In the genomic region with DNA sequence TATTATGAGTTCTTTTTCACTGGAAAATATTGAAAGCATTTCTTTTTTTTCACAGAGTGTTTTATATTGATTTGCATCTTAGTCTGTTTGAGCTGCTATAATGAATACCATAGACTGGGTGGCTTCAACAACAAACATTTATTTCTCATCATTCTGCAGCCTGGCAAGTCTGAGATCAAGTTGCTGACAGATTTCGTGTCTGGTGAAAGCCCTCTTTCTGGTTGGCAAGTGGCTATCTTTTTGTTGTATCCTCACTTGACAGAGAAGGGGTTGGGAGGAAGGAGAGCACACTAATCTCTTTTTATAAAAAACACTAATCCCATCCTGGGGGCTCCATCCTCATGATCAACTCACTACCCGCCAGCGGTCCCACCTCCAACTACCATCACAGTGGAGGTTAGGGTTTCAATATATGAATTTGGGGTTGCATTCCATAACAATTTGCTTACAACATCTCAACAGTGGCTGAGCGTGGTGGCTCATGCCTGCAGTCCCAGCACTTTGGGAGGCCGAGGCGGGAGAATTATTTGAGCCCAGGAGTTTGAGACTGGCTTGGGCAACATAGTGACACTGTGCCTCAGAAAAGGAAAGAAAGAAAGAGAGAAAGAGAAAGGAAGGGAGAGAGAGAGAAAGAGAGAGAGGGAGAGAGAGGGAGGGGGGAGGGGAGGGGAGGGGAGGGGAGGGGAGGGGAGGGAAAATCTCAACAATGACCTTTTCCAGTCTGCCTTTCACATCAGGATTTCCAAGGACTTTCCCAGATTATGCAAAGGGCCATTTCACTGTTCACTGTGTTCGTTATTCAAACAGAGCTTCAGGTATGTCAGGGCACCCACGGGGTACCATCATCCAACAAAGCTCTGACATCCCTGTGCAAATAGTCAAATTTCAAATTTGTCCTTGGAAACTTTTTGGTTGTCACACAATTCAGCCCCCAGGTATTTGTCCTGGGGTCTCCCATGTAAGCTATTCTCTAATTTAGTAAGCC, we compare ENCODE assay signal across 1 cellular context.
TF ChIP-seq lines count a peak whose summit lies in the region.

No MANE protein-coding gene starts in this region.

TF ChIP-seq in K562, 482 proteins besides CTCF, POLR2A, EP300 and RAD21:
- TF ChIP-seq U2AF1 (optimal IDR thresholded peaks at IDR 0.05; ENCODE audit: low read depth, low read length) (no peak), ZNF23 (CRISPR knock-in tag; IDR thresholded peaks at IDR 0.05) (no peak), PCBP1 (IDR thresholded peaks at IDR 0.05; ENCODE audit: low read depth, low read length, poor library complexity, severe bottlenecking) (no peak)
